ENCODE assay signal across 10 cellular contexts in genomic region chr3:25427155-25428002, GRCh38. TPM values are rescaled to one million over a fixed set of nuclear protein-coding genes. Genes with fewer than 3 reads are reported as not detected.
DNase-seq lines count a peak whose midpoint lies in the region; ATAC-seq and TF ChIP-seq lines count a peak whose summit lies in the region.
"Had no signal": no experiment of that assay in that cellular context is flagged by ENCODE, and none has a peak within 500 bp of the region (broad histone marks: within the 10 kb centered on the region; RNA-seq: fewer than 3 reads in every experiment).

No MANE protein-coding gene starts in this region.

- 0 out of 2 replicates have a peak, but pooled peaks cover 9% of the 10 kb centered on the region for H3K9me3 ChIP-seq in BLaER1
- no peaks in the 10 kb centered on the region for H3K9me3 ChIP-seq in T-helper 17 cell (ENCODE audit: control insufficient read depth, low read length, poor library complexity, severe bottlenecking)

- DNase-seq in T-helper 17 cell, result no peak
- DNase-seq in Right ventricle myocardium superior, result no peak
- no peak for DNase-seq in osteocyte (ENCODE audit: extremely low spot score, unreplicated experiment)
- no peak for DNase-seq in NCI-H1436 treated with DMSO at 0.1 percent for 48 hours (lab: John Stamatoyannopoulos, UW)
- no peak for DNase-seq in stimulated activated effector memory CD8-positive, alpha-beta T cell treated with anti-CD3 and anti-CD28 coated beads, Interleukin-12 subunit alpha, Interleukin-12 subunit beta, amount 100 ng/mL, for 72 hours (ENCODE audit: low spot score in 2 of 2)
- no peak for DNase-seq in LoVo (ENCODE audit: low spot score)
- DNase-seq: DND-41 had no signal

- peaks cover 71% of the 10 kb centered on the region for H3K27me3 Mint-ChIP-seq in T-helper 17 cell
- H3K27me3 Mint-ChIP-seq in osteocyte (ENCODE audit: unreplicated experiment), result no peaks in the 10 kb centered on the region

- no peak for TF ChIP-seq CTCF in osteocyte (IDR thresholded peaks at IDR 0.05)

- H3K9me3 Mint-ChIP-seq in osteocyte (ENCODE audit: unreplicated experiment), result no peaks in the 10 kb centered on the region
- H3K9me3 Mint-ChIP-seq in stimulated activated effector memory CD8-positive, alpha-beta T cell treated with anti-CD3 and anti-CD28 coated beads, Interleukin-12 subunit alpha, Interleukin-12 subunit beta, amount 100 ng/mL, for 72 hours, result no peaks in the 10 kb centered on the region
- H3K9me3 Mint-ChIP-seq: T-helper 2 cell treated with Interferon-gamma antibody and Interleukin-4, amounts not matched to agents 5 μg/mL and 100 μg/mL, for 36 hours had no signal

- H3K36me3 Mint-ChIP-seq in T-helper 17 cell (ENCODE audit: low read depth), result no peaks in the 10 kb centered on the region
- H3K36me3 Mint-ChIP-seq in osteocyte (ENCODE audit: unreplicated experiment), result no peaks in the 10 kb centered on the region
- H3K36me3 Mint-ChIP-seq in stimulated activated effector memory CD8-positive, alpha-beta T cell treated with anti-CD3 and anti-CD28 coated beads, Interleukin-12 subunit alpha, Interleukin-12 subunit beta, amount 100 ng/mL, for 72 hours, result no peaks in the 10 kb centered on the region

- no peak for ATAC-seq in T-helper 17 cell
- peak; percentile 3 for ATAC-seq in Right ventricle myocardium superior (ENCODE audit: poor library complexity)
- ATAC-seq in stimulated activated effector memory CD8-positive, alpha-beta T cell treated with anti-CD3 and anti-CD28 coated beads, Interleukin-12 subunit alpha, Interleukin-12 subunit beta, amount 100 ng/mL, for 72 hours, result no peak
- ATAC-seq in HG03097 (IDR thresholded peaks at IDR 0.05; ENCODE audit: low FRiP score, unreplicated experiment), result no peak

- no peak overlapping the region; the same call in 1 of the 2 replicates for H3K4me3 ChIP-seq in BLaER1

- H3K27ac Mint-ChIP-seq in T-helper 17 cell (no peak overlapping the region), osteocyte (ENCODE audit: unreplicated experiment) (peak overlapping the region; percentile 91)
- no peak overlapping the region for H3K27ac Mint-ChIP-seq in stimulated activated effector memory CD8-positive, alpha-beta T cell treated with anti-CD3 and anti-CD28 coated beads, Interleukin-12 subunit alpha, Interleukin-12 subunit beta, amount 100 ng/mL, for 72 hours
- H3K27ac Mint-ChIP-seq: T-helper 2 cell treated with Interferon-gamma antibody and Interleukin-4, amounts not matched to agents 5 μg/mL and 100 μg/mL, for 36 hours had no signal

- H3K4me3 Mint-ChIP-seq in T-helper 17 cell (peak overlapping the region; percentile 49), osteocyte (ENCODE audit: unreplicated experiment) (peak overlapping the region; percentile 87)
- no peak overlapping the region for H3K4me3 Mint-ChIP-seq in stimulated activated effector memory CD8-positive, alpha-beta T cell treated with anti-CD3 and anti-CD28 coated beads, Interleukin-12 subunit alpha, Interleukin-12 subunit beta, amount 100 ng/mL, for 72 hours

- peaks cover 40% of the 10 kb centered on the region for H3K27me3 ChIP-seq in BLaER1

- H4K20me1 ChIP-seq in BLaER1, result no peaks in the 10 kb centered on the region; the same call in 1 of the 2 replicates

- H3K36me3 ChIP-seq in BLaER1, result no peaks in the 10 kb centered on the region

- H3K4me1 Mint-ChIP-seq in T-helper 17 cell, result peaks cover 4% of the 10 kb centered on the region
- H3K4me1 Mint-ChIP-seq in osteocyte (ENCODE audit: unreplicated experiment), result peaks cover 89% of the 10 kb centered on the region
- no peaks in the 10 kb centered on the region for H3K4me1 Mint-ChIP-seq in stimulated activated effector memory CD8-positive, alpha-beta T cell treated with anti-CD3 and anti-CD28 coated beads, Interleukin-12 subunit alpha, Interleukin-12 subunit beta, amount 100 ng/mL, for 72 hours

- H3K4me1 ChIP-seq in BLaER1, result no peaks in the 10 kb centered on the region

- intact Hi-C loops in Right ventricle myocardium superior (cut with DNase I), result loop anchor here (5.0 to 10.0 kb wide), 2 partner anchors 165 to 243 kb away; no protein-coding TSS in a partner anchor

- no peak overlapping the region for H3K9ac ChIP-seq in BLaER1

- 0 out of 2 replicates have a peak overlapping the region, but pooled peaks have one; percentile 20 for H3K4me2 ChIP-seq in BLaER1

- H3K27ac ChIP-seq in BLaER1, result no peak overlapping the region

RNA-seq across cellular contexts. Expression of gene RARB, which starts 0.7 kb away (rescaled TPM):
- not detected for total RNA-seq in T-helper 17 cell
- 19.4 TPM for total RNA-seq in Right ventricle myocardium superior
- 4.8 and 5.0 TPM in 2 replicates for total RNA-seq in osteocyte
